Comparison of ENCODE assay signal across 1 cellular context in the genomic region with DNA sequence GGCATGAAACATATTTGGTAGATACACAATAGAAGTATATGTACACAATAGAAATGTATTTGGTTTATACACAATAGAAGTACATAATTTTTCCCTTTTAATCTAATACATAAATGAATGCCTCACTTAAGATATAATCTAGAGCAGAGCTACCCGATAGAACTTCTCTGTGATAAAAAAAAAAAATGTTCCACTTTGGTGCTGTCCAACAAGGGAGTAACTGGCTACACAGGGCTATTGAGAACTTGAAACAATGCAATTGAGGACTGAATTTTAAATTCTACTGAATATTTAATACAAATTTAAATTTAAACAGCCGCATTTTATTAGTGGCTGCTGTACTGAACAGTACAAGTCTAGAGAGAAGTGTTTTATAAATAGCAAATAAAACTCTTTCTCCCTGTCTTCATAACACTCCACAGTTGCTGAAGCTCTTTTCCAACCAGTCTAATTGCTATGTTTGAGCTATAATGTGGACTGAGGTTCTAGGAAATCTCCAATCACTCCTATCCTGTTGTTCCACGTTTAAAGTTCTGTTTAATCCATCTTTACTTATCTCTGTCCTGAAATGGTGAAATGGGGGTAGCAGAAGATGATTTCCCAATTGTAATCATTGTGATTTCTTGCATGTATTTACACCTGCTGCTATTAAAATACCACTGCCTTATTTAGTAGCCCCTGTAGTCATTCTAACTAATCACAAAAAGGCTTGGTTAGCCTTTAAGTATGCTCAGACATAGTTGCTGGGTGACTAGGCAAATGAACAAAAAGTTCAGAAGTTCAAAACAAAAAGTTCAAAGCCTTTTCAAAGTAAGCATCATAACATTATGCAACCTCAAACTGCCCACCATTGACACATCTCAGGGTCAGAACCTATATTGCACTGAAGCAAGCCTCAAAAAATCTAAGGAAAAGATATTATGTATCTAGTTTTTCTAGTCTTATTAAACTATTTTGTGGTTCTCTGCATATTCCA.
TF ChIP-seq lines count a peak whose summit lies in the region.

No MANE protein-coding gene starts in this region.

TF ChIP-seq in HEK293, 187 proteins besides CTCF, POLR2A, EP300 and RAD21 (continued from another document):
- TF ChIP-seq, protein P1, sequence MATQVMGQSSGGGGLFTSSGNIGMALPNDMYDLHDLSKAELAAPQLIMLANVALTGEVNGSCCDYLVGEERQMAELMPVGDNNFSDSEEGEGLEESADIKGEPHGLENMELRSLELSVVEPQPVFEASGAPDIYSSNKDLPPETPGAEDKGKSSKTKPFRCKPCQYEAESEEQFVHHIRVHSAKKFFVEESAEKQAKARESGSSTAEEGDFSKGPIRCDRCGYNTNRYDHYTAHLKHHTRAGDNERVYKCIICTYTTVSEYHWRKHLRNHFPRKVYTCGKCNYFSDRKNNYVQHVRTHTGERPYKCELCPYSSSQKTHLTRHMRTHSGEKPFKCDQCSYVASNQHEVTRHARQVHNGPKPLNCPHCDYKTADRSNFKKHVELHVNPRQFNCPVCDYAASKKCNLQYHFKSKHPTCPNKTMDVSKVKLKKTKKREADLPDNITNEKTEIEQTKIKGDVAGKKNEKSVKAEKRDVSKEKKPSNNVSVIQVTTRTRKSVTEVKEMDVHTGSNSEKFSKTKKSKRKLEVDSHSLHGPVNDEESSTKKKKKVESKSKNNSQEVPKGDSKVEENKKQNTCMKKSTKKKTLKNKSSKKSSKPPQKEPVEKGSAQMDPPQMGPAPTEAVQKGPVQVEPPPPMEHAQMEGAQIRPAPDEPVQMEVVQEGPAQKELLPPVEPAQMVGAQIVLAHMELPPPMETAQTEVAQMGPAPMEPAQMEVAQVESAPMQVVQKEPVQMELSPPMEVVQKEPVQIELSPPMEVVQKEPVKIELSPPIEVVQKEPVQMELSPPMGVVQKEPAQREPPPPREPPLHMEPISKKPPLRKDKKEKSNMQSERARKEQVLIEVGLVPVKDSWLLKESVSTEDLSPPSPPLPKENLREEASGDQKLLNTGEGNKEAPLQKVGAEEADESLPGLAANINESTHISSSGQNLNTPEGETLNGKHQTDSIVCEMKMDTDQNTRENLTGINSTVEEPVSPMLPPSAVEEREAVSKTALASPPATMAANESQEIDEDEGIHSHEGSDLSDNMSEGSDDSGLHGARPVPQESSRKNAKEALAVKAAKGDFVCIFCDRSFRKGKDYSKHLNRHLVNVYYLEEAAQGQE (tag by site-specific recombination; IDR thresholded peaks at IDR 0.05), result 0 out of 2 replicates have a peak, but pooled peaks have one; percentile 39
TF ChIP-seq in HEK293: peak in this region for 1.
